13 cellular contexts compared by ENCODE assay signal in genomic region chr1:24015226-24016210, GRCh38. TPM values are rescaled to one million over a fixed set of nuclear protein-coding genes. Genes with fewer than 3 reads are reported as not detected.
DNase-seq lines count a peak whose midpoint lies in the region; TF ChIP-seq lines count a peak whose summit lies in the region.
"Had no signal": no experiment of that assay in that cellular context is flagged by ENCODE, and none has a peak within 500 bp of the region (broad histone marks: within the 10 kb centered on the region; RNA-seq: fewer than 3 reads in every experiment).

No MANE protein-coding gene starts in this region.

- peak; percentile 60 for DNase-seq in BJ (ENCODE audit: low read depth)
- DNase-seq in ascending aorta (ENCODE audit: low spot score in 2 of 2): peak in 1 of 2 donors; percentile 68
- DNase-seq in left ventricle myocardium inferior: no peak
- DNase-seq in sigmoid colon: no peak
- no peak for DNase-seq in NCI-H69 (lab: John Stamatoyannopoulos, UW)
- no peak for DNase-seq in NAMALWA (ENCODE audit: low spot score)
- DNase-seq in substantia nigra (lab: John Stamatoyannopoulos, UW): no peak
- DNase-seq in T-helper 1 cell: no peak
- DNase-seq: activated CD4-positive, alpha-beta memory T cell treated with anti-CD3 and anti-CD28 coated beads for 36 hours; activated naive CD8-positive, alpha-beta T cell treated with anti-CD3 and anti-CD28 coated beads for 36 hours; C1 segment of cervical spinal cord; mesendoderm; NCI-H524 had no signal

- H3K27me3 ChIP-seq in BJ (ENCODE audit: control insufficient read depth, insufficient read depth, low read length) (no peaks in the 10 kb centered on the region), ascending aorta (no peaks in the 10 kb centered on the region), left ventricle myocardium inferior (ENCODE audit: low read depth) (no peaks in the 10 kb centered on the region), sigmoid colon (no peaks in the 10 kb centered on the region)

- TF ChIP-seq CTCF in BJ (IDR thresholded peaks at IDR 0.05; ENCODE audit: insufficient read depth, low read depth, low read length) (no peak), ascending aorta (IDR thresholded peaks at IDR 0.05) (no peak), left ventricle myocardium inferior (IDR thresholded peaks at IDR 0.05; ENCODE audit: borderline replicate concordance) (no peak), sigmoid colon (IDR thresholded peaks at IDR 0.05) (no peak)

- intact Hi-C loops in ascending aorta (cut with DNase I) (loop anchor here (10.0 kb wide), 1 partner anchor 451 kb away; no protein-coding TSS in a partner anchor), left ventricle myocardium inferior (cut with micrococcal nuclease) (no loop called here), sigmoid colon (cut with DNase I) (loop anchor here (2.0 kb wide), 1 partner anchor 35 kb away; the partner anchor contains the start of gene SRSF10)

- POLR2A ChIA-PET in BJ (lab: Charles Lee): interaction anchor here (0.7 kb wide), 1 partner anchor 35 kb away, joined by 4 read pairs; the partner anchor contains the start of gene SRSF10

- H3K36me3 ChIP-seq in BJ (ENCODE audit: control insufficient read depth, insufficient read depth, low read length): no peaks in the 10 kb centered on the region
- no peaks in the 10 kb centered on the region for H3K36me3 ChIP-seq in ascending aorta
- H3K36me3 ChIP-seq in left ventricle myocardium inferior: no peaks in the 10 kb centered on the region
- H3K36me3 ChIP-seq in sigmoid colon: no peaks in the 10 kb centered on the region

- CTCF ChIA-PET in BJ (lab: Yijun Ruan, JAX): interaction anchor here (0.9 to 1.1 kb wide), 2 partner anchors 12 to 13 kb away, joined by 3 to 4 read pairs; no protein-coding TSS in a partner anchor

- 32 to 61% methylated on average over 6 of the region's 6 CpGs for WGBS in sigmoid colon, 2 donors

- H3K9me3 ChIP-seq in ascending aorta: no peaks in the 10 kb centered on the region
- H3K9me3 ChIP-seq in left ventricle myocardium inferior (replicated peaks): peaks cover 4% of the 10 kb centered on the region
- H3K9me3 ChIP-seq in sigmoid colon: no peaks in the 10 kb centered on the region

- TF ChIP-seq EP300 in sigmoid colon (IDR thresholded peaks at IDR 0.05): peak; percentile 9 to 96 (median 58)

- no peak for TF ChIP-seq POLR2A in sigmoid colon (IDR thresholded peaks at IDR 0.05)

- peaks cover 17 to 60% of the 10 kb centered on the region in 2 donors for H3K4me1 ChIP-seq in ascending aorta
- H3K4me1 ChIP-seq in left ventricle myocardium inferior: peaks cover 60% of the 10 kb centered on the region
- peaks cover 0 to 49% (median 44%) of the 10 kb centered on the region in 4 donors for H3K4me1 ChIP-seq in sigmoid colon

- peak overlapping the region; percentile 85 to 91 for H3K27ac ChIP-seq in ascending aorta
- H3K27ac ChIP-seq in left ventricle myocardium inferior (replicated peaks): peak overlapping the region; percentile 94
- H3K27ac ChIP-seq in sigmoid colon: peak overlapping the region; percentile 80 to 96 (median 88)
- no peak overlapping the region for H3K27ac ChIP-seq in substantia nigra (ENCODE audit: low read depth, low read length, poor library complexity, severe bottlenecking)

- no peak overlapping the region for H3K4me3 ChIP-seq in BJ (ENCODE audit: low read depth, low read length)
- H3K4me3 ChIP-seq in ascending aorta: no peak overlapping the region
- H3K4me3 ChIP-seq in left ventricle myocardium inferior: peak overlapping the region; percentile 2
- H3K4me3 ChIP-seq in sigmoid colon: no peak overlapping the region

RNA-seq across cellular contexts. Expression of gene SRSF10, which starts 35.4 kb away (rescaled TPM):
- polyA plus RNA-seq in BJ (2011; rRNA removed) (55.1 and 97.8 TPM in 2 replicates), sigmoid colon (10 to 100 TPM; 42.6 to 61.5 (median 55.9) TPM)
- 47.1 and 57.8 TPM in 2 replicates for polyA minus RNA-seq in BJ (2011; rRNA and poly(A)+ RNA removed)
- total RNA-seq in ascending aorta (80.6 TPM), left ventricle myocardium inferior (56.5 TPM), sigmoid colon (100 to 1,000 TPM in 1 of 4 donors, 10 to 100 TPM in 3; 80.6 to 105 (median 93.9) TPM)

RNA-seq across cellular contexts. Expression of gene PNRC2, which starts 55.9 kb away (rescaled TPM):
- polyA plus RNA-seq in BJ (2011; rRNA removed): 30.0 and 51.1 TPM in 2 replicates
- 22.0 and 27.6 TPM in 2 replicates for polyA minus RNA-seq in BJ (2011; rRNA and poly(A)+ RNA removed)
- total RNA-seq in ascending aorta: 62.7 TPM
- 92.3 TPM for total RNA-seq in left ventricle myocardium inferior
- total RNA-seq in sigmoid colon: 100 to 1,000 TPM; 111 to 198 (median 154) TPM
- 100 to 1,000 TPM; 104 to 223 (median 162) TPM for polyA plus RNA-seq in sigmoid colon
